8 cellular contexts compared by ENCODE assay signal in genomic region chr17:62628845-62629555, GRCh38. TPM values are rescaled to one million over a fixed set of nuclear protein-coding genes. Genes with fewer than 3 reads are reported as not detected.
DNase-seq lines count a peak whose midpoint lies in the region; ATAC-seq, FAIRE-seq and TF ChIP-seq lines count a peak whose summit lies in the region.

No MANE protein-coding gene starts in this region.

- H3K4me3 Mint-ChIP-seq in CD4-positive, alpha-beta T cell, result peak overlapping the region; percentile 82

- TF ChIP-seq CTCF in CD4-positive, alpha-beta T cell (IDR thresholded peaks at IDR 0.05), result no peak
- no peak for TF ChIP-seq CTCF in esophagus muscularis mucosa (IDR thresholded peaks at IDR 0.05)
- no peak for TF ChIP-seq CTCF in osteoblast (IDR thresholded peaks at IDR 0.05; ENCODE audit: extremely low read depth, low read depth, low read length)

- H2AFZ ChIP-seq in osteoblast (ENCODE audit: low read length), result no peak overlapping the region

- DNase-seq in CD4-positive, alpha-beta T cell, result no peak
- DNase-seq in RCC 7860 (ENCODE audit: low spot score), result peak; percentile 22
- no peak for DNase-seq in esophagus muscularis mucosa (ENCODE audit: extremely low spot score)
- peak; percentile 93 for DNase-seq in osteoblast (ENCODE audit: insufficient read length, low spot score, missing footprints)
- DNase-seq in stimulated activated CD4-positive, alpha-beta T cell treated with anti-CD3 and anti-CD28 coated beads, Interleukin-2, amount 100 ng/mL, for 24 hours, result no peak
- no peak for DNase-seq in T-helper 9 cell

- H3K27me3 ChIP-seq in CD4-positive, alpha-beta T cell (ENCODE audit: control insufficient read depth, insufficient read depth, low read length), result peaks cover 13% of the 10 kb centered on the region
- H3K27me3 ChIP-seq in esophagus muscularis mucosa (peaks cover 0 to 59% (median 10%) of the 10 kb centered on the region in 4 donors), osteoblast (ENCODE audit: insufficient read depth, low read length) (no peaks in the 10 kb centered on the region)

- peaks cover 16% of the 10 kb centered on the region for H3K4me1 Mint-ChIP-seq in CD4-positive, alpha-beta T cell (ENCODE audit: low read depth)

- H3K36me3 ChIP-seq in esophagus muscularis mucosa, result no peaks in the 10 kb centered on the region
- peaks cover 17% of the 10 kb centered on the region for H3K36me3 ChIP-seq in osteoblast (ENCODE audit: insufficient read depth, low read length)

- H3K9me3 ChIP-seq in CD4-positive, alpha-beta T cell (ENCODE audit: control insufficient read depth, low read length), result no peaks in the 10 kb centered on the region
- H3K9me3 ChIP-seq in esophagus muscularis mucosa, result no peaks in the 10 kb centered on the region
- H3K9me3 ChIP-seq in osteoblast (ENCODE audit: low read depth, low read length), result no peaks in the 10 kb centered on the region

- POLR2A ChIA-PET in CD4-positive, alpha-beta T cell (lab: Charles Lee), result no interaction called here

- no peak for ATAC-seq in CD4-positive, alpha-beta T cell (ENCODE audit: poor library complexity)
- ATAC-seq in HG02623 (IDR thresholded peaks at IDR 0.05; ENCODE audit: unreplicated experiment), result no peak
- no peak for ATAC-seq in HG03139 (IDR thresholded peaks at IDR 0.05; ENCODE audit: unreplicated experiment)

- H3K27ac ChIP-seq in CD4-positive, alpha-beta T cell (ENCODE audit: low read depth, low read length), result no peak overlapping the region
- peak overlapping the region; percentile 81 to 87 (median 83) for H3K27ac ChIP-seq in esophagus muscularis mucosa (replicated peaks in 1 of 4)
- H3K27ac ChIP-seq in osteoblast (ENCODE audit: low read depth, low read length), result peak overlapping the region; percentile 92

- intact Hi-C loops in CD4-positive, alpha-beta T cell (cut with DNase I, micrococcal nuclease), result no loop called here
- intact Hi-C loops in esophagus muscularis mucosa (cut with DNase I), result no loop called here

- H3K27ac Mint-ChIP-seq in CD4-positive, alpha-beta T cell, result no peak overlapping the region

- CTCF ChIA-PET in CD4-positive, alpha-beta T cell (lab: Charles Lee), result no interaction called here

- peaks cover 4% of the 10 kb centered on the region for H3K27me3 Mint-ChIP-seq in CD4-positive, alpha-beta T cell

- 54% methylated on average over 6 of the region's 18 CpGs for WGBS in esophagus muscularis mucosa

- TF ChIP-seq POLR2A in esophagus muscularis mucosa (IDR thresholded peaks at IDR 0.05; ENCODE audit: low read depth), result no peak

- H3K4me1 ChIP-seq in esophagus muscularis mucosa, result peaks cover 17 to 47% (median 36%) of the 10 kb centered on the region in 4 donors
- H3K4me1 ChIP-seq in osteoblast (ENCODE audit: insufficient read depth, low read length), result peaks cover 56% of the 10 kb centered on the region

- peaks cover 59% of the 10 kb centered on the region for H3K79me2 ChIP-seq in osteoblast (ENCODE audit: insufficient read depth, low read length)

- FAIRE-seq in RCC 7860 (lab: Jason Lieb, UNC), result no peak

- no peak for TF ChIP-seq EP300 in esophagus muscularis mucosa (IDR thresholded peaks at IDR 0.05)

- H3K36me3 Mint-ChIP-seq in CD4-positive, alpha-beta T cell (ENCODE audit: low read depth), result no peaks in the 10 kb centered on the region

- H3K4me3 ChIP-seq in esophagus muscularis mucosa, result peak overlapping the region; percentile 60 to 65 (median 63)
- H3K4me3 ChIP-seq in osteoblast (ENCODE audit: insufficient read depth, low read length), result peak overlapping the region; percentile 86

- peaks cover 47% of the 10 kb centered on the region for H4K20me1 ChIP-seq in osteoblast (ENCODE audit: insufficient read depth, low read length)

- no peaks in the 10 kb centered on the region for H3K9me3 Mint-ChIP-seq in CD4-positive, alpha-beta T cell

- H3K4me2 ChIP-seq in osteoblast (ENCODE audit: insufficient read depth, low read length), result peak overlapping the region; percentile 97

RNA-seq across cellular contexts. Expression of gene MRC2, which starts 1.5 kb away (rescaled TPM):
- total RNA-seq in CD4-positive, alpha-beta T cell, result 1 to 10 TPM; 3.8 to 5.1 TPM
- total RNA-seq in esophagus muscularis mucosa (10 to 100 TPM; 31.0 to 57.7 (median 40.4) TPM), osteoblast (443 and 552 TPM in 2 replicates)

Comparison
In these comparisons a context has a peak if more than half of its experiments do, and no peak if none do; other contexts are left out.
1. DNase-seq: peak in RCC 7860 (single experiment) and osteoblast (single experiment); none in CD4-positive, alpha-beta T cell (0 of 10), esophagus muscularis mucosa (single experiment), stimulated activated CD4-positive, alpha-beta T cell treated with anti-CD3 and anti-CD28 coated beads, Interleukin-2, amount 100 ng/mL, for 24 hours (0 of 2) and T-helper 9 cell (single experiment).